ENCODE assay signal across 11 cellular contexts in the genomic region with DNA sequence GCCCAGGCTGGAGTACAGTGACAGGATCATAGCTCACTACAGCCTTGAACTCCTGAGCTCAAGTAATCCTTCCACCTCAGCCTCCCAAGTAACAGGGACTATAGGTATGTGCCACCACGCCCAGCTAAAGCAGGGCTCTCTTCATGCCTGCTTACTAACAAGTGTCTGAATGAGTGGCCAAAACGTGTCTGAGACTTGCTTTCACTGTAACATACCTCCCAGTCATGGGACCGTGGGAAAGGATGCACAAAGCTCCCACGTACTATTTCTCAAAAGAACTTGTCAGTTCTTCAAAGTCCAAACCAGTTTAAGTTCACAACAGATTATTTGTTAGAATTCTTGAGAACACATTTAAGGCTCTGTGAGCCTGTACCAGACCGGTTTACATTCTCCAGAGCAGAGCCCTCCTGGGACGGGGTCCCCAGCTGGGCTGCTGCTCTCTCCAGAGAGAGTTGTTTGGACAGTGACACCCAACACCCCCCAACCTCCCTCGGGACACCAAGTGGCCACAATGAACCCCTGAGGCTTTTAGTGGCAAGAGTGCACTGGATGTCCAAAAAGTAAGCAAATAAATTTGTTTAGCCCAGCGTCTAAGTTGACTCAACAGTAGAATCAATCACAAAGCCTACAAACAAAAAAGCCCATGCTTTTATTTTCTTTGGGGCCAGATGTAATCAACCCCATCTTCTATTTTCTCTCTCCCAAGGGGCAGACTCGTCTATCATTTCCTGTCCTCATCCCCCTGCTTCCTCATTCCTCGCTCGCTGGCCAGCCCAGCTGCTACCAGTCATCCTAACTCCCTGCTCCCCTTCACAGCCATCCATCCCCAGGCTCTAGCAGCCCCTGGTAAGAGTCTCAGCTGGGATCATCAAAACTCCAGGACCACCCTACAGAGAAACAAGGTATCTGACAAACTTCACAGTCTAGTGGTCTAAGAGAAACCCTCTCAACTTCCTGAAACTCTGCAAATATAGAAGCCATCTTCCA. TPM values are rescaled to one million over a fixed set of nuclear protein-coding genes. Genes with fewer than 3 reads are reported as not detected.
DNase-seq lines count a peak whose midpoint lies in the region; ATAC-seq lines count a peak whose summit lies in the region.
"Had no signal": no experiment of that assay in that cellular context is flagged by ENCODE, and none has a peak within 500 bp of the region (broad histone marks: within the 10 kb centered on the region; RNA-seq: fewer than 3 reads in every experiment).

No MANE protein-coding gene starts in this region.

- H3K9ac ChIP-seq in skeletal muscle tissue (ENCODE audit: low read depth in 1 of 3, low read length in 3 of 3), result no peak overlapping the region

- peak overlapping the region; percentile 46 for H3K4me3 ChIP-seq in SJCRH30
- H3K4me3 ChIP-seq in skeletal muscle tissue (ENCODE audit: low read length in 3 of 3), result no peak overlapping the region

- H3K27ac ChIP-seq in SJCRH30 (peak overlapping the region; percentile 88), skeletal muscle tissue (ENCODE audit: low read depth, low read length) (peak overlapping the region; percentile 7)
- H3K27ac ChIP-seq: 22Rv1, epithelial cell of prostate had no signal

- ATAC-seq in HG02852 (IDR thresholded peaks at IDR 0.05; ENCODE audit: unreplicated experiment), result peak; percentile 59
- ATAC-seq: Panc1 had no signal

- no peaks in the 10 kb centered on the region for H3K36me3 ChIP-seq in SJCRH30
- H3K36me3 ChIP-seq in skeletal muscle tissue (ENCODE audit: control insufficient read depth in 3 of 3, insufficient read depth in 3 of 3, low read length in 3 of 3), result no peaks in the 10 kb centered on the region

- H3K9me3 ChIP-seq in SJCRH30 (replicated peaks), result no peaks in the 10 kb centered on the region
- no peaks in the 10 kb centered on the region for H3K9me3 ChIP-seq in skeletal muscle tissue (ENCODE audit: control insufficient read depth in 3 of 3, low read length in 3 of 3)

- H3K27me3 ChIP-seq in SJCRH30, result no peaks in the 10 kb centered on the region
- H3K27me3 ChIP-seq in skeletal muscle tissue (ENCODE audit: control insufficient read depth in 3 of 3, insufficient read depth in 3 of 3, low read length in 3 of 3), result peaks cover 0 to 3% (median 0%) of the 10 kb centered on the region in 3 donors

- peaks cover 37% of the 10 kb centered on the region for H3K4me1 ChIP-seq in SJCRH30
- H3K4me1 ChIP-seq in skeletal muscle tissue (ENCODE audit: control insufficient read depth in 3 of 3, insufficient read depth in 3 of 3, low read length in 3 of 3), result peaks cover 0 to 4% (median 0%) of the 10 kb centered on the region in 3 donors

- peak; percentile 19 for DNase-seq in SIG-M5 treated with dmso at 0.1 percent for 504 hours (lab: John Stamatoyannopoulos, UW; ENCODE audit: unreplicated experiment)
- no peak for DNase-seq in SIG-M5 (lab: John Stamatoyannopoulos, UW)
- peak; percentile 89 to 93 for DNase-seq in SJCRH30
- DNase-seq in nucleus accumbens (lab: John Stamatoyannopoulos, UW), result no peak
- DNase-seq in superior temporal gyrus (ENCODE audit: extremely low spot score), result no peak
- no peak for DNase-seq in NCI-H1436 treated with DMSO at 0.1 percent for 48 hours (lab: John Stamatoyannopoulos, UW)

RNA-seq across cellular contexts. Expression of a gene that starts 23.9 kb away (rescaled TPM):
- total RNA-seq in SJCRH30 (2014; rRNA removed; shearing (Covaris generic)), result 64.2 and 66.1 TPM in 2 replicates
- total RNA-seq in skeletal muscle tissue, result 7.3 TPM

Comparison
In these comparisons a context has a peak if more than half of its experiments do, and no peak if none do; other contexts are left out.
1. DNase-seq: peak in SIG-M5 treated with dmso at 0.1 percent for 504 hours (single experiment) and SJCRH30 (2 of 2); none in SIG-M5 (single experiment), nucleus accumbens (0 of 56), superior temporal gyrus (single experiment) and NCI-H1436 treated with DMSO at 0.1 percent for 48 hours (single experiment).